10 cellular contexts compared by ENCODE assay signal in genomic region chr12:104668274-104668718, GRCh38.
DNase-seq lines count a peak whose midpoint lies in the region; ATAC-seq and TF ChIP-seq lines count a peak whose summit lies in the region.
"Had no signal": no experiment of that assay in that cellular context is flagged by ENCODE, and none has a peak within 500 bp of the region (broad histone marks: within the 10 kb centered on the region; RNA-seq: fewer than 3 reads in every experiment).

No MANE protein-coding gene starts in this region.

- DNase-seq in NCI-H345 (lab: John Stamatoyannopoulos, UW) (peak; percentile 22), NCI-H345 treated with DMSO at 0.1 percent for 48 hours (lab: John Stamatoyannopoulos, UW; ENCODE audit: unreplicated experiment) (no peak), ascending aorta (ENCODE audit: low spot score in 2 of 2) (no peak), left colon (peak in 1 of 2 donors; percentile 61), suprapubic skin (ENCODE audit: low spot score in 2 of 2) (no peak), D341Med (ENCODE audit: low spot score) (no peak), A172 (ENCODE audit: low spot score) (no peak)
- DNase-seq: activated CD8-positive, alpha-beta memory T cell treated with anti-CD3 and anti-CD28 coated beads for 24 hours; effector CD8-positive, alpha-beta T cell had no signal

- no peaks in the 10 kb centered on the region for H3K9me3 ChIP-seq in ascending aorta
- H3K9me3 ChIP-seq in suprapubic skin: no peaks in the 10 kb centered on the region

- H3K4me3 ChIP-seq in ascending aorta: no peak overlapping the region
- no peak overlapping the region for H3K4me3 ChIP-seq in suprapubic skin

- H3K27me3 ChIP-seq in ascending aorta (no peaks in the 10 kb centered on the region), suprapubic skin (no peaks in the 10 kb centered on the region)

- ATAC-seq in left colon: peak; percentile 25
- ATAC-seq in HG03571 (IDR thresholded peaks at IDR 0.05; ENCODE audit: unreplicated experiment): no peak

- WGBS in suprapubic skin: 32% methylated on average over 11 of the region's 11 CpGs

- TF ChIP-seq POLR2A in suprapubic skin (IDR thresholded peaks at IDR 0.05): no peak

- intact Hi-C loops in ascending aorta (cut with DNase I): no loop called here
- intact Hi-C loops in left colon (cut with DNase I, micrococcal nuclease): no loop called here

- no peak for TF ChIP-seq EP300 in suprapubic skin (IDR thresholded peaks at IDR 0.05)

- H3K4me1 ChIP-seq in ascending aorta (peaks cover 25 to 45% of the 10 kb centered on the region in 2 donors), suprapubic skin (peaks cover 62% of the 10 kb centered on the region)

- H3K36me3 ChIP-seq in ascending aorta (no peaks in the 10 kb centered on the region), suprapubic skin (no peaks in the 10 kb centered on the region)

- TF ChIP-seq CTCF in ascending aorta (IDR thresholded peaks at IDR 0.05) (no peak), suprapubic skin (IDR thresholded peaks at IDR 0.05) (no peak)

- H3K27ac ChIP-seq in ascending aorta (peak overlapping the region; percentile 52 to 70), suprapubic skin (peak overlapping the region; percentile 49)
